In genomic region chrX:47191806-47192401, GRCh38 we compare ENCODE assay signal across 1 cellular context.
TF ChIP-seq lines count a peak whose summit lies in the region.

No MANE protein-coding gene starts in this region.

TF ChIP-seq in HepG2, 621 proteins besides CTCF, POLR2A, EP300 and RAD21:
- no peak for TF ChIP-seq HIC2 (CRISPR knock-in tag; IDR thresholded peaks at IDR 0.05; ENCODE audit: low read depth)
- no peak for TF ChIP-seq ZNF687 (CRISPR knock-in tag; IDR thresholded peaks at IDR 0.05)
- TF ChIP-seq DBP (CRISPR knock-in tag; IDR thresholded peaks at IDR 0.05; ENCODE audit: not compliant biosample characterization) = no peak
- no peak for TF ChIP-seq AHR (CRISPR knock-in tag; IDR thresholded peaks at IDR 0.05)
- TF ChIP-seq ZBTB10 (CRISPR knock-in tag; IDR thresholded peaks at IDR 0.05; ENCODE audit: borderline replicate concordance) = no peak
TF ChIP-seq in HepG2: peak in this region for 0.
